In genomic region chr11:72589802-72590761, GRCh38 we compare ENCODE assay signal across 8 cellular contexts.
DNase-seq lines count a peak whose midpoint lies in the region; ATAC-seq and TF ChIP-seq lines count a peak whose summit lies in the region.

No MANE protein-coding gene starts in this region.

- H3K4me1 Mint-ChIP-seq in immature natural killer cell = peaks cover 24 to 32% of the 10 kb centered on the region in 2 donors

- CTCF ChIA-PET in PC-3 (lab: Charles Lee) = no interaction called here

- no peaks in the 10 kb centered on the region for H3F3A ChIP-seq in PC-3 (ENCODE audit: low read length, unreplicated experiment)

- intact Hi-C loops in PC-3 (cut with micrococcal nuclease) = no loop called here

- BruUV-seq in PC-3 (replicated peaks; lab: Mats Ljungman, UMichigan) = no TSS peak

- H3K4me1 ChIP-seq in PC-3 (ENCODE audit: insufficient read depth, low read length) = no peaks in the 10 kb centered on the region
- H3K4me1 ChIP-seq in adipocyte (ENCODE audit: control insufficient read depth, insufficient read depth, low read length) = no peaks in the 10 kb centered on the region

- H4K20me1 ChIP-seq in PC-3 (ENCODE audit: low read length) = no peaks in the 10 kb centered on the region

- H3K4me3 Mint-ChIP-seq in immature natural killer cell = peak overlapping the region; percentile 44 to 81 (median 78)

- H3K9me3 ChIP-seq in PC-3 (ENCODE audit: low read length) (no peaks in the 10 kb centered on the region), adipocyte (ENCODE audit: control insufficient read depth, low read length) (no peaks in the 10 kb centered on the region)

- peak overlapping the region in 1 of 6 donors; percentile 51 for H3K27ac Mint-ChIP-seq in immature natural killer cell

- H3K36me3 ChIP-seq in PC-3 (ENCODE audit: low read depth, low read length) (no peaks in the 10 kb centered on the region), adipocyte (ENCODE audit: control insufficient read depth, insufficient read depth, low read length, severe bottlenecking) (no peaks in the 10 kb centered on the region)

- H3K27ac ChIP-seq in PC-3 (ENCODE audit: low read length) = no peak overlapping the region

- no peak for ATAC-seq in PC-3
- ATAC-seq in GM18519 (IDR thresholded peaks at IDR 0.05; ENCODE audit: low FRiP score, unreplicated experiment) = no peak

- H3K9me2 ChIP-seq in PC-3 (replicated peaks; ENCODE audit: low read length) = no peaks in the 10 kb centered on the region

- H2AFZ ChIP-seq in PC-3 (ENCODE audit: low read length) = no peak overlapping the region

- DNase-seq in PC-3 = peak; percentile 31
- DNase-seq in adipocyte (ENCODE audit: low read depth) = peak; percentile 36
- DNase-seq in immature natural killer cell = peak; percentile 31 to 41 (median 38)
- peak; percentile 34 to 55 for DNase-seq in stimulated activated CD4-positive, alpha-beta T cell treated with anti-CD3 and anti-CD28 coated beads, Interleukin-4, amount 100 ng/mL, for 4 hours
- no peak for DNase-seq in NCI-H1092 (lab: John Stamatoyannopoulos, UW)
- DNase-seq in NK-92 (lab: John Stamatoyannopoulos, UW; ENCODE audit: unreplicated experiment) = no peak

- H3K36me3 Mint-ChIP-seq in immature natural killer cell = peaks cover 0 to 4% (median 4%) of the 10 kb centered on the region in 3 donors

- TF ChIP-seq CTCF in GM12872 (IDR thresholded peaks at IDR 0.05; ENCODE audit: insufficient read depth, low read depth, low read length) (peak; percentile 55), PC-3 (conservative IDR thresholded peaks at IDR 0.05; ENCODE audit: low read depth, low read length) (peak; percentile 59)

- POLR2A ChIA-PET in PC-3 (lab: Charles Lee; ENCODE audit: unreplicated experiment) = no interaction called here

- peaks cover 9 to 30% (median 14%) of the 10 kb centered on the region in 3 donors for H3K27me3 Mint-ChIP-seq in immature natural killer cell (ENCODE audit: low read depth in 3 of 3)

- H3K9ac ChIP-seq in PC-3 (ENCODE audit: low read length) (no peak overlapping the region), adipocyte (ENCODE audit: low read length) (no peak overlapping the region)

- H3K9me3 Mint-ChIP-seq in immature natural killer cell = peaks cover 0 to 1% (median 0%) of the 10 kb centered on the region in 6 donors

- no peak overlapping the region for H3K4me3 ChIP-seq in PC-3 (ENCODE audit: low read length)
- no peak overlapping the region for H3K4me3 ChIP-seq in adipocyte (ENCODE audit: low read length)

- no peaks in the 10 kb centered on the region for H3K79me2 ChIP-seq in PC-3 (ENCODE audit: low read length)

- H3K27me3 ChIP-seq in PC-3 (ENCODE audit: low read length) (peaks cover 22% of the 10 kb centered on the region), adipocyte (replicated peaks; ENCODE audit: control insufficient read depth, insufficient read depth, low read length) (peaks cover 98% of the 10 kb centered on the region)

- no peak overlapping the region for H3K4me2 ChIP-seq in PC-3 (ENCODE audit: low read length)

Comparison
In these comparisons a context has a peak if more than half of its experiments do, and no peak if none do; other contexts are left out.
1. DNase-seq: peak in PC-3 (single experiment), adipocyte (single experiment), immature natural killer cell (3 of 3) and stimulated activated CD4-positive, alpha-beta T cell treated with anti-CD3 and anti-CD28 coated beads, Interleukin-4, amount 100 ng/mL, for 4 hours (2 of 2); none in NCI-H1092 (single experiment) and NK-92 (single experiment).